8 cellular contexts compared by ENCODE assay signal in the genomic region with DNA sequence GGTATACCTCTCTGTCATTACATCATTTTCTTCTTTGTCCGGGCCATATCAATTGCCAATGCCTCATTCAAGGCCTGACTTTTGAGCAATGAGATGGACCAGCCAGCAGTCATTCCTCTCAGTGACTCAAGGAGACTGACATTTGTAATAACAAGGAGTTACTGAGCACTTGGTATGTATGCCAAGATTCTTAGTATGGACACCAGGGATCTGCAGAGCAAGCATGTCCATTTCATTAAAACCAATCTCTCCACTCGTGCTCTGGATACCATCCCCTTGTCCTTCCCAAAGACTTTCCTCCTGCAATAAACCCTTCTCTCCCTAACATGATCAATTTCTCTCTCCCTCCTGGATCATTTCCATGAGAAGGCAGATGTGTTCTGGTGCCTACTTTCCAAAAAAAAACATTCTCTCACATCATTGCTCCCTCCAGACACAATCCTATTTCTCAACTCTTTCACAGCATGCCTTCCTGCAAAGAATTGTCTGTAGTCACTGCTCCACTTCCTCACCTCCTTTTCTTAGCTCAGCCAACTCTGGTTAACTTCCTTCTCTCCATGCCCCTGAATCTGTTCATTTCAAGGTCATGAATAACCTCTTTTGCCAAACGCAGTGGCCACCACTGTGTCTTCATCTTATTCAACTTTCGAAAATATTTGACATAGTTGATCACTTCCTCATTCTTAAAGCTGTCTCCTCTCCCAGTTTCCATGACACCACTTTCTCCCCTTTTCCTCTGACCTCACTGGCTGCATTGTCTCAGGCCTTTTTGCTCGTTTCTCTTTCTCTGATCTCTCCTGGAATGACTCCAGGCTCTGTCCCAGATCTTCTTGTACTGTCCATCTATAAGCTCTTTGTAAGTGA.
A peak's percentile ranks its signal among the peaks of the same experiment; 100 is the strongest.
DNase-seq lines count a peak whose midpoint lies in the region; ATAC-seq and TF ChIP-seq lines count a peak whose summit lies in the region.

No MANE protein-coding gene starts in this region.

- no peaks in the 10 kb centered on the region for H3K4me1 Mint-ChIP-seq in activated T-cell treated with anti-CD3 and anti-CD28 coated beads, Interleukin-2, amount 50 U/mL, for 24 hours (ENCODE audit: low read depth)

- DNase-seq in HS-27A (ENCODE audit: low read depth) (peak; percentile 59), dermis blood vessel endothelial cell (peak; percentile 27), omental fat pad (ENCODE audit: low spot score) (no peak), germinal center (ENCODE audit: low spot score) (no peak), NCI-H2107 (lab: John Stamatoyannopoulos, UW) (no peak), NCI-H1092 (lab: John Stamatoyannopoulos, UW) (no peak)
- no peak for DNase-seq in activated T-cell treated with anti-CD3 and anti-CD28 coated beads, Interleukin-2, amount 50 U/mL, for 24 hours

- no peak overlapping the region for H3K27ac Mint-ChIP-seq in activated T-cell treated with anti-CD3 and anti-CD28 coated beads, Interleukin-2, amount 50 U/mL, for 24 hours

- TF ChIP-seq CTCF in omental fat pad (IDR thresholded peaks at IDR 0.05): no peak

- no peak overlapping the region for H3K4me3 Mint-ChIP-seq in activated T-cell treated with anti-CD3 and anti-CD28 coated beads, Interleukin-2, amount 50 U/mL, for 24 hours

- ATAC-seq in GM18868 (IDR thresholded peaks at IDR 0.05; ENCODE audit: unreplicated experiment): peak; percentile 81
- peak; percentile 64 for ATAC-seq in omental fat pad (ENCODE audit: low FRiP score)

- no peaks in the 10 kb centered on the region for H3K36me3 Mint-ChIP-seq in activated T-cell treated with anti-CD3 and anti-CD28 coated beads, Interleukin-2, amount 50 U/mL, for 24 hours (ENCODE audit: low read depth)

- H3K9me3 Mint-ChIP-seq in activated T-cell treated with anti-CD3 and anti-CD28 coated beads, Interleukin-2, amount 50 U/mL, for 24 hours: no peaks in the 10 kb centered on the region

- peaks cover 28% of the 10 kb centered on the region for H3K27me3 Mint-ChIP-seq in activated T-cell treated with anti-CD3 and anti-CD28 coated beads, Interleukin-2, amount 50 U/mL, for 24 hours

Comparison
In these comparisons a context has a peak if more than half of its experiments do, and no peak if none do; other contexts are left out.
1. DNase-seq: peak in HS-27A (single experiment) and dermis blood vessel endothelial cell (single experiment); none in omental fat pad (single experiment), germinal center (single experiment), NCI-H2107 (single experiment), activated T-cell treated with anti-CD3 and anti-CD28 coated beads, Interleukin-2, amount 50 U/mL, for 24 hours (single experiment) and NCI-H1092 (single experiment).